In the genomic region with DNA sequence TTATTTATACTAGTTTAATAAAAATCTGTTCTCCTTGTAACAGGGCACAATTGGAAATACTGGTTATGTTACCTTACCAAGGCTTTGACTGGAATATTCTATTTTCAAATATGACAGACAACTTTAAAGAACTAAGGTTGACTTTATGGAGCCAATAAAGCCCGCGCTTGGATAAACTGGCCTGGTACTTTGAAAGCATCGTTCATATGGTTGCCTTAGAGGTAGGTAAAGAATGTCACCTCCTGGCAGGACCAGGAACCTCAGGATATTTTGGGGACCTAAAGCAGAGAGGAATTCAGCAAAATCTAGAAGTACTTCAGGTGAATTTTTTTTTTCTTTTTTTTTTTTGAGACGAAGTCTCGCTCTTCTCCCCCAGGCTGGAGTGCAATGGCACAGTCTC, we compare ENCODE assay signal across 15 cellular contexts.
DNase-seq lines count a peak whose midpoint lies in the region; ATAC-seq and TF ChIP-seq lines count a peak whose summit lies in the region.
"Had no signal": no experiment of that assay in that cellular context is flagged by ENCODE, and none has a peak within 500 bp of the region (broad histone marks: within the 10 kb centered on the region; RNA-seq: fewer than 3 reads in every experiment).

No MANE protein-coding gene starts in this region.

- H3K4me1 Mint-ChIP-seq in H9, result peaks cover 10 to 16% of the 10 kb centered on the region in 2 experiments
- H3K4me1 Mint-ChIP-seq in WTC11, result peaks cover 5% of the 10 kb centered on the region; the same call in 1 of the 2 replicates

- H2AFZ ChIP-seq in SK-N-SH (ENCODE audit: low read depth) (no peak overlapping the region), H9 (ENCODE audit: low read length) (no peak overlapping the region), neural cell (ENCODE audit: low read depth, low read length) (no peak overlapping the region)

- H3K27me3 ChIP-seq in SK-N-SH (ENCODE audit: insufficient read depth) (no peaks in the 10 kb centered on the region), H9 (ENCODE audit: insufficient read depth, low read length) (no peaks in the 10 kb centered on the region), neural cell (ENCODE audit: insufficient read depth, low read depth, low read length) (no peaks in the 10 kb centered on the region), spleen (replicated peaks in 1 of 7) (no peaks in the 10 kb centered on the region), mesendoderm (ENCODE audit: insufficient read depth, low read length, poor library complexity) (no peaks in the 10 kb centered on the region)

- no peak overlapping the region for H3K23ac ChIP-seq in H9 (ENCODE audit: insufficient read length, low read depth, low read length)
- no peak overlapping the region for H3K23ac ChIP-seq in mesendoderm (ENCODE audit: low read length)

- intact Hi-C loops in spleen (cut with DNase I; ENCODE audit: low total_unique reads) (no loop called here), posterior cingulate gyrus (cut with DNase I) (no loop called here)

- H2BK20ac ChIP-seq in H9 (ENCODE audit: low read depth, low read length, poor library complexity, severe bottlenecking), result no peak overlapping the region

- H3K9me3 Mint-ChIP-seq in H9 (peaks cover 8% of the 10 kb centered on the region in 2 experiments; a peak in 4 of 5 replicates), WTC11 (peaks cover 13% of the 10 kb centered on the region)
- H3K9me3 Mint-ChIP-seq: CD8-positive, alpha-beta T cell had no signal

- H3K18ac ChIP-seq in H9 (ENCODE audit: insufficient read length, low read depth, low read length) (no peak overlapping the region), mesendoderm (ENCODE audit: low read length) (no peak overlapping the region)

- H3K79me1 ChIP-seq in H9 (ENCODE audit: insufficient read depth, low read depth, low read length, poor library complexity, severe bottlenecking) (no peaks in the 10 kb centered on the region), mesendoderm (ENCODE audit: low read length) (no peaks in the 10 kb centered on the region)

- H3K27ac Mint-ChIP-seq in H9, result no peak overlapping the region
- no peak overlapping the region for H3K27ac Mint-ChIP-seq in WTC11
- H3K27ac Mint-ChIP-seq: B cell; CD8-positive, alpha-beta T cell had no signal

- H2BK12ac ChIP-seq in H9 (ENCODE audit: insufficient read length, low read depth, low read length), result no peak overlapping the region

- H3F3A ChIP-seq in SK-N-SH (replicated peaks; ENCODE audit: insufficient read depth), result peaks cover 4% of the 10 kb centered on the region
- no peaks in the 10 kb centered on the region for H3F3A ChIP-seq in neural cell (ENCODE audit: insufficient read depth, low read length, poor library complexity, severe bottlenecking)

- H3K27me3 Mint-ChIP-seq in H9 (ENCODE audit: low read depth), result no peaks in the 10 kb centered on the region
- no peaks in the 10 kb centered on the region for H3K27me3 Mint-ChIP-seq in WTC11 (ENCODE audit: low read depth)
- H3K27me3 Mint-ChIP-seq: B cell had no signal

- H3K4ac ChIP-seq in H9 (ENCODE audit: low read depth, low read length) (no peak overlapping the region), mesendoderm (ENCODE audit: low read depth, low read length) (no peak overlapping the region)

- ATAC-seq in SK-N-SH treated with all-trans-retinoic acid at 6 μM for 48 hours (no peak), WTC11 (peak; percentile 55)
- ATAC-seq: CD8-positive, alpha-beta T cell had no signal

- H2BK5ac ChIP-seq in H9 (ENCODE audit: insufficient read length, low read length) (no peak overlapping the region), mesendoderm (ENCODE audit: low read length) (no peak overlapping the region)

- H3K4me2 ChIP-seq in SK-N-SH, result no peak overlapping the region
- H3K4me2 ChIP-seq in H9 (ENCODE audit: insufficient read depth, insufficient read length, low read length), result no peak overlapping the region
- no peak overlapping the region for H3K4me2 ChIP-seq in neural cell (ENCODE audit: low read length)
- no peak overlapping the region for H3K4me2 ChIP-seq in mesendoderm (ENCODE audit: low read length)

- H2BK120ac ChIP-seq in H9 (ENCODE audit: low read depth, low read length, poor library complexity, severe bottlenecking) (no peak overlapping the region), mesendoderm (ENCODE audit: low read depth, low read length) (no peak overlapping the region)

- no peak for TF ChIP-seq EP300 in SK-N-SH (IDR thresholded peaks at IDR 0.05; ENCODE audit: borderline replicate concordance in 1 of 2, low read depth in 1 of 2, low read length in 1 of 2)
- TF ChIP-seq EP300 in neural cell (conservative IDR thresholded peaks at IDR 0.05; ENCODE audit: poor library complexity, severe bottlenecking), result no peak

- H3K4me3 ChIP-seq in SK-N-SH (ENCODE audit: low read depth in 2 of 2, low read length in 1 of 2), result no peak overlapping the region
- H3K4me3 ChIP-seq in neural cell (ENCODE audit: low read length), result no peak overlapping the region
- no peak overlapping the region for H3K4me3 ChIP-seq in spleen
- no peak overlapping the region for H3K4me3 ChIP-seq in mesendoderm (ENCODE audit: low read length)

- 95% methylated on average over 5 of the region's 5 CpGs for WGBS in SK-N-SH (ENCODE audit: low lambda C conversion rate)
- WGBS in H9 (ENCODE audit: extremely low coverage, insufficient read length, low lambda C conversion rate), result no CpG with 5 or more reads among the region's 5 CpGs
- 90 to 97% (median 93%) methylated on average over 5 of the region's 5 CpGs for WGBS in spleen, 5 donors
- WGBS in mesendoderm (ENCODE audit: extremely low coverage, insufficient coverage, low lambda C conversion rate), result no CpG with 5 or more reads among the region's 5 CpGs

- H3K4me3 Mint-ChIP-seq in H9 (no peak overlapping the region), WTC11 (no peak overlapping the region)
- H3K4me3 Mint-ChIP-seq: B cell; CD8-positive, alpha-beta T cell had no signal

- H2AK5ac ChIP-seq in H9 (ENCODE audit: insufficient read length, low read length) (no peak overlapping the region), mesendoderm (ENCODE audit: low read length) (no peak overlapping the region)

- H3K56ac ChIP-seq in H9 (ENCODE audit: insufficient read length, low read depth, low read length), result no peak overlapping the region
- no peak overlapping the region for H3K56ac ChIP-seq in mesendoderm (ENCODE audit: low read length)

- H3K9me3 ChIP-seq in SK-N-SH (no peaks in the 10 kb centered on the region), H9 (ENCODE audit: control insufficient read depth, low read depth, low read length) (no peaks in the 10 kb centered on the region), neural cell (ENCODE audit: low read length) (no peaks in the 10 kb centered on the region), spleen (no peaks in the 10 kb centered on the region)

- no peaks in the 10 kb centered on the region for H3K23me2 ChIP-seq in H9 (ENCODE audit: insufficient read length, low read depth, low read length, poor library complexity, severe bottlenecking)

- H2BK15ac ChIP-seq in H9 (ENCODE audit: low read depth, low read length) (no peak overlapping the region), mesendoderm (replicated peaks; ENCODE audit: low read depth) (no peak overlapping the region)

- no peak overlapping the region for H3T11ph ChIP-seq in H9 (ENCODE audit: low read length)

- DNase-seq in SK-N-SH (no peak), H9 (no peak), WTC11 (ENCODE audit: low spot score) (no peak), spleen (no peak), posterior cingulate gyrus (no peak), mesendoderm (no peak)
- DNase-seq: ACHN; CD8-positive, alpha-beta T cell; NCI-H187 treated with DMSO at 0.1 percent for 48 hours; NK-92 treated with Interleukin-12 subunit alpha and Interleukin-12 subunit beta, amount 100 ng/mL, for 24 hours; OCI-M1; T-helper 1 cell had no signal

- H4K5ac ChIP-seq in H9 (ENCODE audit: insufficient read length, low read depth, low read length) (no peak overlapping the region), mesendoderm (ENCODE audit: low read length) (no peak overlapping the region)

- H4K20me1 ChIP-seq in SK-N-SH (ENCODE audit: insufficient read depth) (no peaks in the 10 kb centered on the region), H9 (ENCODE audit: control insufficient read depth, insufficient read depth, insufficient read length) (no peaks in the 10 kb centered on the region), neural cell (ENCODE audit: insufficient read depth) (no peaks in the 10 kb centered on the region)

- H3K36me3 Mint-ChIP-seq in H9 (ENCODE audit: insufficient read depth in 1 of 3, low read depth in 3 of 3), result peaks cover under 1 to 12% (median 2%) of the 10 kb centered on the region in 3 experiments; a peak in 6 of 7 replicates
- H3K36me3 Mint-ChIP-seq in WTC11, result peaks cover 4% of the 10 kb centered on the region
- H3K36me3 Mint-ChIP-seq: CD8-positive, alpha-beta T cell had no signal

- H3K27ac ChIP-seq in SK-N-SH (ENCODE audit: low read depth in 2 of 2, low read length in 1 of 2), result no peak overlapping the region
- no peak overlapping the region for H3K27ac ChIP-seq in H9 (ENCODE audit: insufficient read length, low read depth, low read length)
- no peak overlapping the region for H3K27ac ChIP-seq in neural cell (ENCODE audit: low read length)
- no peak overlapping the region for H3K27ac ChIP-seq in spleen
- H3K27ac ChIP-seq in mesendoderm (ENCODE audit: low read depth, low read length), result no peak overlapping the region

- H3K4me1 ChIP-seq in SK-N-SH (ENCODE audit: control insufficient read depth in 1 of 2, insufficient read depth in 2 of 2, low read depth in 1 of 2, low read length in 1 of 2) (no peaks in the 10 kb centered on the region; a peak in 1 of 4 replicates), H9 (ENCODE audit: insufficient read depth, low read length) (no peaks in the 10 kb centered on the region), spleen (peaks cover 0 to 7% (median 0%) of the 10 kb centered on the region in 6 donors), mesendoderm (ENCODE audit: control insufficient read depth, low read depth, low read length) (peaks cover 2% of the 10 kb centered on the region)

- H3K79me2 ChIP-seq in SK-N-SH (ENCODE audit: insufficient read depth) (no peaks in the 10 kb centered on the region), H9 (ENCODE audit: insufficient read depth, low read length) (no peaks in the 10 kb centered on the region), neural cell (replicated peaks; ENCODE audit: insufficient read depth, low read length) (no peaks in the 10 kb centered on the region), mesendoderm (ENCODE audit: control insufficient read depth, insufficient read depth, low read length) (no peaks in the 10 kb centered on the region)

- H4K91ac ChIP-seq in H9 (ENCODE audit: insufficient read length, low read depth, low read length), result no peak overlapping the region

- POLR2A ChIA-PET in SK-N-SH (lab: Yijun Ruan, JAX), result no interaction called here
- POLR2A ChIA-PET in WTC11 (lab: Charles Lee), result no interaction called here

- TF ChIP-seq RAD21 in SK-N-SH (IDR thresholded peaks at IDR 0.05; ENCODE audit: low read length) (peak; percentile 42), neural cell (conservative IDR thresholded peaks at IDR 0.05) (peak; percentile 56)

- H3K14ac ChIP-seq in H9 (ENCODE audit: insufficient read depth, low read length), result no peak overlapping the region

- H3K9me2 ChIP-seq in SK-N-SH (no peaks in the 10 kb centered on the region), neural cell (ENCODE audit: insufficient read depth, low read length) (no peaks in the 10 kb centered on the region)

- H3K36me3 ChIP-seq in SK-N-SH (replicated peaks in 1 of 2; ENCODE audit: control insufficient read depth in 1 of 2, insufficient read depth in 2 of 2, low read length in 1 of 2), result no peaks in the 10 kb centered on the region
- H3K36me3 ChIP-seq in neural cell (ENCODE audit: insufficient read depth, low read length), result no peaks in the 10 kb centered on the region
- H3K36me3 ChIP-seq in spleen, result no peaks in the 10 kb centered on the region
- no peaks in the 10 kb centered on the region for H3K36me3 ChIP-seq in mesendoderm (ENCODE audit: control insufficient read depth, insufficient read depth, low read length)

- H4K8ac ChIP-seq in H9 (replicated peaks; ENCODE audit: insufficient read length, low read depth, low read length) (no peak overlapping the region), mesendoderm (ENCODE audit: low read depth, low read length) (no peak overlapping the region)

- H3K9ac ChIP-seq in SK-N-SH (no peak overlapping the region), H9 (ENCODE audit: extremely low read depth, insufficient read length, low read length) (no peak overlapping the region), neural cell (ENCODE audit: low read length) (no peak overlapping the region), mesendoderm (ENCODE audit: low read length) (no peak overlapping the region)

- no peak for TF ChIP-seq CTCF in SK-N-SH (IDR thresholded peaks at IDR 0.05)
- peak; percentile 38; the same call in 2 of the 3 replicates for TF ChIP-seq CTCF in H9 (conservative IDR thresholded peaks at IDR 0.05)
- TF ChIP-seq CTCF in WTC11 (IDR thresholded peaks at IDR 0.05), result no peak
- peak; percentile 26 for TF ChIP-seq CTCF in neural cell (IDR thresholded peaks at IDR 0.05; ENCODE audit: poor library complexity, severe bottlenecking)
- TF ChIP-seq CTCF in spleen (IDR thresholded peaks at IDR 0.05 in 8 of 11, conservative IDR thresholded peaks at IDR 0.05 in 3 of 11), result no peak

- CTCF ChIA-PET in SK-N-SH (lab: Yijun Ruan, JAX) (interaction anchor here (1.9 kb wide), 1 partner anchor 14 kb away, joined by 4 read pairs; no protein-coding TSS in a partner anchor), WTC11 (lab: Charles Lee) (no interaction called here)

- no peak for TF ChIP-seq POLR2A in spleen (IDR thresholded peaks at IDR 0.05)

Comparison
In these comparisons a context has a peak if more than half of its experiments do, and no peak if none do; other contexts are left out.
1. CTCF ChIP-seq: peak in H9 (single experiment) and neural cell (single experiment); none in SK-N-SH (single experiment), WTC11 (single experiment) and spleen (0 of 11).